Comparison of ENCODE assay signal across 26 cellular contexts in genomic region chr15:100875495-100875894, GRCh38.
"Had no signal": no experiment of that assay in that cellular context is flagged by ENCODE, and none has a peak within 500 bp of the region (broad histone marks: within the 10 kb centered on the region; RNA-seq: fewer than 3 reads in every experiment).

No MANE protein-coding gene starts in this region.

- ATAC-seq: stimulated activated effector memory CD8-positive, alpha-beta T cell treated with anti-CD3 and anti-CD28 coated beads, Interleukin-12 subunit alpha, Interleukin-12 subunit beta, amount 100 ng/mL, for 72 hours; stimulated activated memory B cell treated with anti-CD40 and anti-IgM and Interleukin-4, amounts not matched to agents 10 μg/mL and 1 μg/mL and 100 μg/mL, for 72 hours; stimulated activated naive B cell treated with anti-CD40 and anti-IgM and Interleukin-4, amounts not matched to agents 10 μg/mL and 1 μg/mL and 100 μg/mL, for 72 hours; stimulated activated naive CD8-positive, alpha-beta T cell treated with anti-CD3 and anti-CD28 coated beads, Interleukin-15, amount 100 ng/mL, for 72 hours; stimulated activated naive CD8-positive, alpha-beta T cell treated with anti-CD3 and anti-CD28 coated beads, Interleukin-15, Interleukin-2, amounts not matched to agents 100 U/mL and 50 U/mL, for 24 hours; upper lobe of right lung had no signal

- H3K27ac ChIP-seq: stomach, suprapubic skin, testis, thoracic aorta, thyroid gland, tibial artery, tibial nerve, transverse colon, upper lobe of left lung, upper lobe of right lung, uterus, vagina had no signal

- H3K4me3 ChIP-seq: stomach, suprapubic skin, testis, thoracic aorta, thyroid gland, tibial artery, tibial nerve, transverse colon, upper lobe of left lung, upper lobe of right lung, uterus, vagina had no signal

- DNase-seq: stimulated activated CD4-positive, alpha-beta T cell treated with anti-CD3 and anti-CD28 coated beads, Interleukin-2, amount 100 ng/mL, for 48 hours; stimulated activated CD4-positive, alpha-beta T cell treated with anti-CD3 and anti-CD28 coated beads, Interleukin-4, amount 100 ng/mL, for 1 hour; stimulated activated CD4-positive, alpha-beta T cell treated with anti-CD3 and anti-CD28 coated beads, Interleukin-4, amount 100 ng/mL, for 24 hours; stimulated activated CD4-positive, alpha-beta T cell treated with anti-CD3 and anti-CD28 coated beads, Interleukin-4, amount 100 ng/mL, for 4 hours; stimulated activated CD8-positive, alpha-beta memory T cell treated with anti-CD3 and anti-CD28 coated beads, Interleukin-4, amount 100 ng/mL, for 48 hours; stimulated activated naive B cell treated with anti-CD40 and anti-IgM and Interleukin-4, amounts not matched to agents 10 μg/mL and 1 μg/mL and 100 μg/mL, for 72 hours; stimulated activated naive CD4-positive, alpha-beta T cell; stimulated activated naive CD4-positive, alpha-beta T cell treated with Interleukin-2 at 50 U/mL for 16 hours; stimulated activated naive CD8-positive, alpha-beta T cell treated with anti-CD3 and anti-CD28 coated beads, Interleukin-15, amount 100 ng/mL, for 72 hours; stimulated activated naive CD8-positive, alpha-beta T cell treated with anti-CD3 and anti-CD28 coated beads, Interleukin-15, Interleukin-2, amounts not matched to agents 100 U/mL and 50 U/mL, for 24 hours; stomach; substantia nigra; testis; thyroid gland; tibial artery; transverse colon; trophoblast cell; upper lobe of left lung; upper lobe of right lung; uterus had no signal

- H3K36me3 ChIP-seq: stomach, suprapubic skin, thoracic aorta, thyroid gland, tibial artery, tibial nerve, transverse colon, upper lobe of left lung, upper lobe of right lung, uterus, vagina had no signal

- H3K4me1 ChIP-seq: testis, upper lobe of right lung had no signal

- H3K9me3 ChIP-seq: stomach, suprapubic skin, testis, thoracic aorta, thyroid gland, tibial artery, tibial nerve, transverse colon, upper lobe of left lung, upper lobe of right lung, uterus, vagina had no signal
